ENCODE assay signal across 31 cellular contexts in the genomic region with DNA sequence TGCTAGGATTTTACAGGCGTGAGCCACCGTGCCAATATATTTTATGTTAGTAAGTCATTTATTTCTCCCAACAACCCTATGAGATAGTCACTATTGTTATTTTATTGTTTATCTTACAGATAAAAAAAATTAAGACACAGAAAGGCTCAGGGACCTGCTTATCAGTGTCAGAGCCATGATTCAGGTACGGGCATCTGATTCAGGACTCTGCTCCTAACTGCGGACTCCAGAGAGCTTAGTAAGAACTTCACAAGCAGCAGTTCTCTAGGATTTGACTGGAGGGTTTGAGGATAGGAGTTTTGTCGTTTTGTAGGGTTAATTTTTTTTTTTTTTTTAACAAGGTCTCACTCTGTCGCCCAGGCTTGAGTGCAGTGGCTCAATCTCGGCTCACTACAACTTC.
"Had no signal": no experiment of that assay in that cellular context is flagged by ENCODE, and none has a peak within 500 bp of the region (broad histone marks: within the 10 kb centered on the region; RNA-seq: fewer than 3 reads in every experiment).

No MANE protein-coding gene starts in this region.

- H3K27me3 ChIP-seq: ascending aorta, breast epithelium, cardiac muscle cell had no signal

- ATAC-seq: activated naive CD4-positive, alpha-beta T cell treated with anti-CD3 and anti-CD28 coated beads, Interleukin-2, amount 50 U/mL, for 72 hours; activated T-cell treated with anti-CD3 and anti-CD28 coated beads, Interleukin-2, amount 50 U/mL, for 72 hours; esophagus mucosa; T-helper 17 cell had no signal

- H3K27ac ChIP-seq: ascending aorta, breast epithelium, cardiac muscle cell, coronary artery, dorsolateral prefrontal cortex had no signal

- H3K4me3 Mint-ChIP-seq: activated CD4-positive, alpha-beta memory T cell treated with anti-CD3 and anti-CD28 coated beads, Interleukin-2, amount 10 ng/mL, durations not matched to agents 7 days and 5 days; activated CD4-positive, alpha-beta T cell treated with anti-CD3 and anti-CD28 coated beads, Interleukin-2, amount 10 ng/mL, durations not matched to agents 7 days and 5 days; activated naive CD4-positive, alpha-beta T cell treated with anti-CD3 and anti-CD28 coated beads, Interleukin-2, amount 10 ng/mL, durations not matched to agents 7 days and 5 days; activated naive CD8-positive, alpha-beta T cell treated with anti-CD3 and anti-CD28 coated beads, Interleukin-2, amount 10 ng/mL, durations not matched to agents 7 days and 5 days; activated T-cell treated with anti-CD3 and anti-CD28 coated beads, Interleukin-2, amount 50 U/mL, for 24 hours; activated T-cell treated with anti-CD3 and anti-CD28 coated beads, Interleukin-2, amount 50 U/mL, for 72 hours; brain; dendritic cell treated with granulocyte-macrophage colony-stimulating factor and Interleukin-4, amounts not matched to agents 40 ng/mL and 50 ng/mL, for 4 days; endodermal cell; T-helper 17 cell; T-helper 2 cell treated with Interferon-gamma antibody and Interleukin-4, amounts not matched to agents 5 μg/mL and 100 μg/mL, for 36 hours had no signal

- H3K4me1 Mint-ChIP-seq: activated CD4-positive, alpha-beta memory T cell treated with anti-CD3 and anti-CD28 coated beads, Interleukin-2, amount 10 ng/mL, durations not matched to agents 7 days and 5 days had no signal

- H3K36me3 Mint-ChIP-seq: activated naive CD4-positive, alpha-beta T cell treated with anti-CD3 and anti-CD28 coated beads, Interleukin-2, amount 10 ng/mL, durations not matched to agents 7 days and 5 days; activated naive CD4-positive, alpha-beta T cell treated with anti-CD3 and anti-CD28 coated beads, Interleukin-2, amount 50 U/mL, for 72 hours; activated naive CD8-positive, alpha-beta T cell treated with anti-CD3 and anti-CD28 coated beads, Interleukin-2, amount 10 ng/mL, durations not matched to agents 7 days and 5 days; brain had no signal

- H3K27me3 Mint-ChIP-seq: activated CD4-positive, alpha-beta memory T cell treated with anti-CD3 and anti-CD28 coated beads, Interleukin-2, amount 10 ng/mL, durations not matched to agents 7 days and 5 days; activated CD4-positive, alpha-beta T cell treated with anti-CD3 and anti-CD28 coated beads, Interleukin-2, amount 10 ng/mL, durations not matched to agents 7 days and 5 days; activated T-cell treated with anti-CD3 and anti-CD28 coated beads, Interleukin-2, amount 50 U/mL, for 24 hours; dendritic cell treated with granulocyte-macrophage colony-stimulating factor and Interleukin-4, amounts not matched to agents 40 ng/mL and 50 ng/mL, for 4 days had no signal

- H3K9me3 ChIP-seq: ascending aorta, breast epithelium had no signal

- H3K27ac Mint-ChIP-seq: activated CD4-positive, alpha-beta memory T cell treated with anti-CD3 and anti-CD28 coated beads, Interleukin-2, amount 10 ng/mL, durations not matched to agents 7 days and 5 days; activated CD4-positive, alpha-beta T cell treated with anti-CD3 and anti-CD28 coated beads, Interleukin-2, amount 10 ng/mL, durations not matched to agents 7 days and 5 days; activated naive CD4-positive, alpha-beta T cell treated with anti-CD3 and anti-CD28 coated beads, Interleukin-2, amount 10 ng/mL, durations not matched to agents 7 days and 5 days; activated naive CD4-positive, alpha-beta T cell treated with anti-CD3 and anti-CD28 coated beads, Interleukin-2, amount 50 U/mL, for 72 hours; activated naive CD8-positive, alpha-beta T cell treated with anti-CD3 and anti-CD28 coated beads, Interleukin-2, amount 10 ng/mL, durations not matched to agents 7 days and 5 days; activated T-cell treated with anti-CD3 and anti-CD28 coated beads, Interleukin-2, amount 50 U/mL, for 24 hours; activated T-cell treated with anti-CD3 and anti-CD28 coated beads, Interleukin-2, amount 50 U/mL, for 72 hours; brain; dendritic cell treated with granulocyte-macrophage colony-stimulating factor and Interleukin-4, amounts not matched to agents 40 ng/mL and 50 ng/mL, for 4 days; endodermal cell; T-helper 17 cell; T-helper 2 cell treated with Interferon-gamma antibody and Interleukin-4, amounts not matched to agents 5 μg/mL and 100 μg/mL, for 36 hours had no signal

- H3K36me3 ChIP-seq: ascending aorta, breast epithelium, cardiac muscle cell had no signal

- H3K4me3 ChIP-seq: ascending aorta, breast epithelium, cardiac muscle cell, coronary artery, dorsolateral prefrontal cortex had no signal

- H3K4me1 ChIP-seq: ascending aorta, breast epithelium had no signal

- DNase-seq: activated CD4-positive, alpha-beta memory T cell treated with anti-CD3 and anti-CD28 coated beads, Interleukin-2, amount 10 ng/mL, durations not matched to agents 7 days and 5 days; activated CD4-positive, alpha-beta T cell treated with anti-CD3 and anti-CD28 coated beads for 1 hour; activated CD4-positive, alpha-beta T cell treated with anti-CD3 and anti-CD28 coated beads for 4 hours; activated CD4-positive, alpha-beta T cell treated with anti-CD3 and anti-CD28 coated beads, Interleukin-2, amount 10 ng/mL, durations not matched to agents 7 days and 5 days; activated CD4-positive, alpha-beta T cell treated with anti-CD3 and anti-CD28 coated beads, Interleukin-2, amount 50 U/mL, for 4 hours; activated CD8-positive, alpha-beta memory T cell treated with anti-CD3 and anti-CD28 coated beads, Interleukin-2, amount 50 U/mL, for 48 hours; activated gamma-delta T cell; activated naive CD4-positive, alpha-beta T cell; activated naive CD4-positive, alpha-beta T cell treated with anti-CD3 and anti-CD28 coated beads, Interleukin-2, amount 10 ng/mL, durations not matched to agents 7 days and 5 days; activated naive CD8-positive, alpha-beta T cell treated with anti-CD3 and anti-CD28 coated beads, Interleukin-2, amount 10 ng/mL, durations not matched to agents 7 days and 5 days; activated T-cell treated with anti-CD3 and anti-CD28 coated beads for 4 hours; activated T-cell treated with anti-CD3 and anti-CD28 coated beads, Interleukin-2, amount 50 U/mL, for 24 hours; activated T-cell treated with anti-CD3 and anti-CD28 coated beads, Interleukin-2, amount 50 U/mL, for 72 hours; central memory CD4-positive, alpha-beta T cell; cerebellar nuclear complex; dorsolateral prefrontal cortex; effector memory CD4-positive, alpha-beta T cell; endodermal cell; foreskin fibroblast; T-helper 1 cell; T-helper 17 cell; T1000 had no signal

- H3K9me3 Mint-ChIP-seq: activated CD4-positive, alpha-beta memory T cell treated with anti-CD3 and anti-CD28 coated beads, Interleukin-2, amount 10 ng/mL, durations not matched to agents 7 days and 5 days; activated CD4-positive, alpha-beta T cell treated with anti-CD3 and anti-CD28 coated beads, Interleukin-2, amount 10 ng/mL, durations not matched to agents 7 days and 5 days; activated naive CD4-positive, alpha-beta T cell treated with anti-CD3 and anti-CD28 coated beads, Interleukin-2, amount 10 ng/mL, durations not matched to agents 7 days and 5 days; activated naive CD8-positive, alpha-beta T cell treated with anti-CD3 and anti-CD28 coated beads, Interleukin-2, amount 10 ng/mL, durations not matched to agents 7 days and 5 days; activated T-cell treated with anti-CD3 and anti-CD28 coated beads, Interleukin-2, amount 50 U/mL, for 24 hours; activated T-cell treated with anti-CD3 and anti-CD28 coated beads, Interleukin-2, amount 50 U/mL, for 72 hours; dendritic cell treated with granulocyte-macrophage colony-stimulating factor and Interleukin-4, amounts not matched to agents 40 ng/mL and 50 ng/mL, for 4 days; endodermal cell; T-helper 2 cell treated with Interferon-gamma antibody and Interleukin-4, amounts not matched to agents 5 μg/mL and 100 μg/mL, for 36 hours had no signal
